19 cellular contexts compared by ENCODE assay signal in genomic region chrX:152861116-152861515, GRCh38.
DNase-seq lines count a peak whose midpoint lies in the region; TF ChIP-seq lines count a peak whose summit lies in the region.
"Had no signal": no experiment of that assay in that cellular context is flagged by ENCODE, and none has a peak within 500 bp of the region (broad histone marks: within the 10 kb centered on the region; RNA-seq: fewer than 3 reads in every experiment).

No MANE protein-coding gene starts in this region.

- peaks cover 6% of the 10 kb centered on the region for H3K4me1 ChIP-seq in adipocyte (ENCODE audit: control insufficient read depth, insufficient read depth, low read length)
- H3K4me1 ChIP-seq: upper lobe of left lung had no signal

- DNase-seq in DMS 273 (lab: John Stamatoyannopoulos, UW; ENCODE audit: unreplicated experiment) (peak; percentile 70), LNCaP clone FGC (ENCODE audit: low read depth) (peak; percentile 47), adipocyte (ENCODE audit: low read depth) (peak; percentile 62), left kidney (ENCODE audit: low read depth, low spot score) (peak; percentile 85), NCI-H345 treated with DMSO at 0.1 percent for 48 hours (lab: John Stamatoyannopoulos, UW; ENCODE audit: unreplicated experiment) (no peak), NCI-H1436 treated with DMSO at 0.1 percent for 48 hours (lab: John Stamatoyannopoulos, UW) (no peak), GM03348 (ENCODE audit: low spot score) (no peak)
- DNase-seq: activated T-cell treated with anti-CD3 and anti-CD28 coated beads, Interleukin-2, amount 50 U/mL, for 48 hours; effector memory CD8-positive, alpha-beta T cell; H9; NCI-H1694 treated with DMSO at 0.1 percent for 48 hours; NCI-H446 treated with DMSO at 0.1 percent for 48 hours; ovary; SHP77 treated with DMSO at 0.1 percent for 48 hours; stimulated activated CD4-positive, alpha-beta T cell treated with anti-CD3 and anti-CD28 coated beads, Interleukin-4, amount 100 ng/mL, for 1 hour; T-helper 17 cell; upper lobe of left lung had no signal

- H3K4me3 ChIP-seq in LNCaP clone FGC (ENCODE audit: low read depth, low read length) (no peak overlapping the region), adipocyte (ENCODE audit: low read length) (no peak overlapping the region)
- H3K4me3 ChIP-seq: BLaER1 treated with 17β-estradiol and CSF1 and Interleukin-3, amounts not matched to agents 10 nM and 100 nM; hepatocyte; ovary; upper lobe of left lung had no signal

- no peak for TF ChIP-seq CTCF in LNCaP clone FGC (IDR thresholded peaks at IDR 0.05; ENCODE audit: control insufficient read depth, extremely low read depth, insufficient read depth)

- peaks cover 75% of the 10 kb centered on the region for H3K36me3 ChIP-seq in adipocyte (ENCODE audit: control insufficient read depth, insufficient read depth, low read length, severe bottlenecking)
- H3K36me3 ChIP-seq: ovary had no signal

- H3K9ac ChIP-seq in adipocyte (ENCODE audit: low read length), result no peak overlapping the region
- H3K9ac ChIP-seq: BLaER1 treated with 17β-estradiol and CSF1 and Interleukin-3, amounts not matched to agents 10 nM and 100 nM had no signal

- no peaks in the 10 kb centered on the region for H3K9me3 ChIP-seq in adipocyte (ENCODE audit: control insufficient read depth, low read length)
- H3K9me3 ChIP-seq: ovary, upper lobe of left lung had no signal

- H3K27me3 ChIP-seq in adipocyte (replicated peaks; ENCODE audit: control insufficient read depth, insufficient read depth, low read length), result peaks cover 7% of the 10 kb centered on the region
- H3K27me3 ChIP-seq: hepatocyte, ovary, upper lobe of left lung had no signal

Comparison
In these comparisons a context has a peak if more than half of its experiments do, and no peak if none do; other contexts are left out.
1. DNase-seq: peak in DMS 273 (single experiment), LNCaP clone FGC (single experiment), adipocyte (single experiment) and left kidney (single experiment); none in NCI-H345 treated with DMSO at 0.1 percent for 48 hours (single experiment), NCI-H1436 treated with DMSO at 0.1 percent for 48 hours (single experiment) and GM03348 (single experiment).